Comparison of ENCODE assay signal across 8 cellular contexts in genomic region chr10:31320598-31321211, GRCh38. TPM values are rescaled to one million over a fixed set of nuclear protein-coding genes. Genes with fewer than 3 reads are reported as not detected.
A peak's percentile ranks its signal among the peaks of the same experiment; 100 is the strongest.
DNase-seq lines count a peak whose midpoint lies in the region; ATAC-seq, FAIRE-seq and TF ChIP-seq lines count a peak whose summit lies in the region.

No MANE protein-coding gene starts in this region.

- peaks cover 0 to 18% of the 10 kb centered on the region in 2 donors for H3K27me3 ChIP-seq in breast epithelium
- H3K27me3 ChIP-seq in skeletal muscle satellite cell (ENCODE audit: control insufficient read depth, insufficient read depth, low read length), result no peaks in the 10 kb centered on the region

- no peak for TF ChIP-seq POLR2A in breast epithelium (IDR thresholded peaks at IDR 0.05)

- H3K4me2 ChIP-seq in skeletal muscle satellite cell (ENCODE audit: low read length), result peak overlapping the region; percentile 94

- TF ChIP-seq CTCF in breast epithelium (IDR thresholded peaks at IDR 0.05), result peak in 1 of 3 donors; percentile 16

- ATAC-seq in HG03378 (IDR thresholded peaks at IDR 0.05; ENCODE audit: unreplicated experiment), result no peak

- H3K4me1 ChIP-seq in breast epithelium (no peaks in the 10 kb centered on the region), skeletal muscle satellite cell (ENCODE audit: control insufficient read depth, insufficient read depth, low read length) (peaks cover 46% of the 10 kb centered on the region)

- FAIRE-seq in HTR-8/SVneo (lab: Jason Lieb, UNC), result peak; percentile 40

- no peaks in the 10 kb centered on the region for H3K9me3 ChIP-seq in breast epithelium
- H3K9me3 ChIP-seq in skeletal muscle satellite cell (replicated peaks; ENCODE audit: low read length), result no peaks in the 10 kb centered on the region

- intact Hi-C loops in breast epithelium (cut with DNase I; ENCODE audit: low total_unique reads), result no loop called here

- peak overlapping the region; percentile 80 to 95 for H3K27ac ChIP-seq in breast epithelium

- peak; percentile 11 for DNase-seq in stimulated activated CD4-positive, alpha-beta T cell treated with anti-CD3 and anti-CD28 coated beads, Interleukin-12 subunit alpha, Interleukin-12 subunit beta, amount 100 ng/mL, for 4 hours
- no peak for DNase-seq in stimulated activated CD4-positive, alpha-beta T cell treated with anti-CD3 and anti-CD28 coated beads, Interleukin-4, amount 100 ng/mL, for 24 hours
- DNase-seq in HTR-8/SVneo (ENCODE audit: insufficient read length, low spot score) (peak; percentile 14), T-helper 1 cell (peak in 4 of 5 donors; percentile 10 to 37 (median 21)), breast epithelium (ENCODE audit: low spot score in 2 of 2) (no peak), iPS-NIHi7 (ENCODE audit: extremely low spot score) (peak; percentile 15)

- H3K36me3 ChIP-seq in breast epithelium, result no peaks in the 10 kb centered on the region
- no peaks in the 10 kb centered on the region for H3K36me3 ChIP-seq in skeletal muscle satellite cell (ENCODE audit: insufficient read depth, low read length)

- peak overlapping the region; percentile 94 for H3K9ac ChIP-seq in skeletal muscle satellite cell (ENCODE audit: low read depth, low read length)

- H3K4me3 ChIP-seq in breast epithelium (peak overlapping the region; percentile 80 to 95 (median 85)), skeletal muscle satellite cell (ENCODE audit: low read length) (peak overlapping the region; percentile 83)

RNA-seq across cellular contexts. Expression of gene ZEB1, which starts 1.7 kb away (rescaled TPM):
- 100 to 1,000 TPM in 1 of 3 donors, 10 to 100 TPM in 2; 28.2 to 113 (median 71.1) TPM for total RNA-seq in breast epithelium
- 58.8 and 80.6 TPM in 2 replicates for total RNA-seq in skeletal muscle satellite cell (2012; rRNA removed)

Comparison
In these comparisons a context has a peak if more than half of its experiments do, and no peak if none do; other contexts are left out.
1. DNase-seq: peak in stimulated activated CD4-positive, alpha-beta T cell treated with anti-CD3 and anti-CD28 coated beads, Interleukin-12 subunit alpha, Interleukin-12 subunit beta, amount 100 ng/mL, for 4 hours (single experiment), HTR-8/SVneo (single experiment), T-helper 1 cell (4 of 5) and iPS-NIHi7 (single experiment); none in stimulated activated CD4-positive, alpha-beta T cell treated with anti-CD3 and anti-CD28 coated beads, Interleukin-4, amount 100 ng/mL, for 24 hours (single experiment) and breast epithelium (0 of 2).